In the genomic region with DNA sequence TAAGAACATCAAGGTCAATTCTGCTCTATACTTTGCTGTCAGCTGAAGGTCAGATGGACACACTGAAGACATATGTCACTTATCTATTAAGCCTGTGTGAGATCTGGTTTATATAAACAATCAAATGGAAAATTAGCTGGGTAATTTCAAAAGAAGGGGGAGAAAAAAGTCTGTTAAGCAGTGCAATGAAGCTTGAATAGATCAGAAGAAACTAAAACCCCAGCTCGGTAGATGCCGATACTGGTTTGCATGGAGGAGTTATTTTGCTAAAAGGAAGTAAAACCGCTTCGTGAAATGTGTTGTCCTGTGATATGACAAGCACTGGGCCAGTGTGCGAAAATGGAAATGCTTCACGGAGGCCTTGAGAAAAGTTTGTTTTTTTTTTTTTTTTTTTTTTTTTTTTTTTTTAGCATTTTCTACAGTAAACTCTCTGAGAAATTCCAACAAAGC, we compare ENCODE assay signal across 2 cellular contexts.
TF ChIP-seq lines count a peak whose summit lies in the region.

No MANE protein-coding gene starts in this region.

TF ChIP-seq in H1, 55 proteins besides CTCF, POLR2A, EP300 and RAD21:
- TF ChIP-seq JUND (IDR thresholded peaks at IDR 0.05; ENCODE audit: low read length) (no peak), POU5F1 (IDR thresholded peaks at IDR 0.05; ENCODE audit: low read depth, low read length) (no peak), CBX5 (IDR thresholded peaks at IDR 0.05; ENCODE audit: low read depth, low read length) (no peak), RNF2 (IDR thresholded peaks at IDR 0.05; ENCODE audit: borderline replicate concordance, low read depth, low read length, missing control alignments, poor library complexity, severe bottlenecking) (no peak), CREB1 (IDR thresholded peaks at IDR 0.05) (no peak), EZH2 (IDR thresholded peaks at IDR 0.05; ENCODE audit: low read depth, low read length, severe bottlenecking) (no peak), EGR1 (IDR thresholded peaks at IDR 0.05; ENCODE audit: borderline replicate concordance, low read depth, low read length) (no peak), SP2 (IDR thresholded peaks at IDR 0.05; ENCODE audit: low read length) (no peak), USF2 (IDR thresholded peaks at IDR 0.05; ENCODE audit: low read length) (no peak), HDAC2 (IDR thresholded peaks at IDR 0.05; ENCODE audit: borderline replicate concordance in 1 of 2, low read depth in 2 of 2, low read length in 2 of 2) (no peak), MAFK (IDR thresholded peaks at IDR 0.05; ENCODE audit: low read depth, low read length) (no peak)
- TF ChIP-seq, protein P1, sequence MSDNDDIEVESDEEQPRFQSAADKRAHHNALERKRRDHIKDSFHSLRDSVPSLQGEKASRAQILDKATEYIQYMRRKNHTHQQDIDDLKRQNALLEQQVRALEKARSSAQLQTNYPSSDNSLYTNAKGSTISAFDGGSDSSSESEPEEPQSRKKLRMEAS (IDR thresholded peaks at IDR 0.05): no peak

TF ChIP-seq in GM23338, 12 proteins besides CTCF, POLR2A, EP300 and RAD21:
- TF ChIP-seq POLR2AphosphoS5 (IDR thresholded peaks at IDR 0.05; ENCODE audit: low read depth) (no peak), ZNF114 (CRISPR knock-in tag; IDR thresholded peaks at IDR 0.05) (no peak), STAT1 (IDR thresholded peaks at IDR 0.05; ENCODE audit: unreplicated experiment) (no peak)
